In the genomic region with DNA sequence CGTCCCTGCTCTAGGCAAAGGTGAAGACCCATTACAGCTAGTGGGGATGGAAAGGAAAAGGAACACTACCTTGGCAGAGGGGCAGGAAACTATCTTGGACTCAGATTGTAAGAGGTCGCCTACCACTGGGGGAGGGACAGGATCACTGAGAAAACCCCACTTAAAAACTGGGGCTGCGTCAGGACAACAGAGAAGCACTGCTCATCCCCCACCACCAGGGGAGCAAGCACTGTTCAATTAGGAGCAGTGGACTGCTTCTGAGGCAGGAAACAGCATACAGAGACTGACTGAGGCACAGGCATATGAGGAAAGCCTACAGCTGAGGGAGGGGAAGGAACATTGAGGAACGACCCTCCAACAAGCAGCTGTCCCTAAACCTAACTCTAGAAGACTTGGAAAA, we compare ENCODE assay signal across 1 cellular context.
TF ChIP-seq lines count a peak whose summit lies in the region.

No MANE protein-coding gene starts in this region.

TF ChIP-seq in WTC11, 78 proteins besides CTCF, POLR2A, EP300 and RAD21 (continued from another document):
- TF ChIP-seq, protein P1, sequence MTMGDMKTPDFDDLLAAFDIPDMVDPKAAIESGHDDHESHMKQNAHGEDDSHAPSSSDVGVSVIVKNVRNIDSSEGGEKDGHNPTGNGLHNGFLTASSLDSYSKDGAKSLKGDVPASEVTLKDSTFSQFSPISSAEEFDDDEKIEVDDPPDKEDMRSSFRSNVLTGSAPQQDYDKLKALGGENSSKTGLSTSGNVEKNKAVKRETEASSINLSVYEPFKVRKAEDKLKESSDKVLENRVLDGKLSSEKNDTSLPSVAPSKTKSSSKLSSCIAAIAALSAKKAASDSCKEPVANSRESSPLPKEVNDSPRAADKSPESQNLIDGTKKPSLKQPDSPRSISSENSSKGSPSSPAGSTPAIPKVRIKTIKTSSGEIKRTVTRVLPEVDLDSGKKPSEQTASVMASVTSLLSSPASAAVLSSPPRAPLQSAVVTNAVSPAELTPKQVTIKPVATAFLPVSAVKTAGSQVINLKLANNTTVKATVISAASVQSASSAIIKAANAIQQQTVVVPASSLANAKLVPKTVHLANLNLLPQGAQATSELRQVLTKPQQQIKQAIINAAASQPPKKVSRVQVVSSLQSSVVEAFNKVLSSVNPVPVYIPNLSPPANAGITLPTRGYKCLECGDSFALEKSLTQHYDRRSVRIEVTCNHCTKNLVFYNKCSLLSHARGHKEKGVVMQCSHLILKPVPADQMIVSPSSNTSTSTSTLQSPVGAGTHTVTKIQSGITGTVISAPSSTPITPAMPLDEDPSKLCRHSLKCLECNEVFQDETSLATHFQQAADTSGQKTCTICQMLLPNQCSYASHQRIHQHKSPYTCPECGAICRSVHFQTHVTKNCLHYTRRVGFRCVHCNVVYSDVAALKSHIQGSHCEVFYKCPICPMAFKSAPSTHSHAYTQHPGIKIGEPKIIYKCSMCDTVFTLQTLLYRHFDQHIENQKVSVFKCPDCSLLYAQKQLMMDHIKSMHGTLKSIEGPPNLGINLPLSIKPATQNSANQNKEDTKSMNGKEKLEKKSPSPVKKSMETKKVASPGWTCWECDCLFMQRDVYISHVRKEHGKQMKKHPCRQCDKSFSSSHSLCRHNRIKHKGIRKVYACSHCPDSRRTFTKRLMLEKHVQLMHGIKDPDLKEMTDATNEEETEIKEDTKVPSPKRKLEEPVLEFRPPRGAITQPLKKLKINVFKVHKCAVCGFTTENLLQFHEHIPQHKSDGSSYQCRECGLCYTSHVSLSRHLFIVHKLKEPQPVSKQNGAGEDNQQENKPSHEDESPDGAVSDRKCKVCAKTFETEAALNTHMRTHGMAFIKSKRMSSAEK (CRISPR knock-in tag; IDR thresholded peaks at IDR 0.05; ENCODE audit: borderline replicate concordance) = no peak
- TF ChIP-seq GABPB1 (CRISPR knock-in tag; IDR thresholded peaks at IDR 0.05) = no peak
- TF ChIP-seq NFE2L1 (CRISPR knock-in tag; IDR thresholded peaks at IDR 0.05) = no peak
- no peak for TF ChIP-seq NFATC4 (CRISPR knock-in tag; IDR thresholded peaks at IDR 0.05)
- no peak for TF ChIP-seq RELA (CRISPR knock-in tag; IDR thresholded peaks at IDR 0.05; ENCODE audit: borderline replicate concordance)
- no peak for TF ChIP-seq SMAD4 (CRISPR knock-in tag; IDR thresholded peaks at IDR 0.05)
- TF ChIP-seq ZNF396 (CRISPR knock-in tag; IDR thresholded peaks at IDR 0.05; ENCODE audit: borderline replicate concordance) = no peak
- TF ChIP-seq CREM (CRISPR knock-in tag; IDR thresholded peaks at IDR 0.05) = no peak
- TF ChIP-seq, protein P2, sequence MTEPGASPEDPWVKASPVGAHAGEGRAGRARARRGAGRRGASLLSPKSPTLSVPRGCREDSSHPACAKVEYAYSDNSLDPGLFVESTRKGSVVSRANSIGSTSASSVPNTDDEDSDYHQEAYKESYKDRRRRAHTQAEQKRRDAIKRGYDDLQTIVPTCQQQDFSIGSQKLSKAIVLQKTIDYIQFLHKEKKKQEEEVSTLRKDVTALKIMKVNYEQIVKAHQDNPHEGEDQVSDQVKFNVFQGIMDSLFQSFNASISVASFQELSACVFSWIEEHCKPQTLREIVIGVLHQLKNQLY (CRISPR knock-in tag; IDR thresholded peaks at IDR 0.05) = no peak
- no peak for TF ChIP-seq CREB1 (CRISPR knock-in tag; IDR thresholded peaks at IDR 0.05)
- no peak for TF ChIP-seq ZBTB21 (CRISPR knock-in tag; IDR thresholded peaks at IDR 0.05; ENCODE audit: borderline replicate concordance)
- TF ChIP-seq, protein P3, sequence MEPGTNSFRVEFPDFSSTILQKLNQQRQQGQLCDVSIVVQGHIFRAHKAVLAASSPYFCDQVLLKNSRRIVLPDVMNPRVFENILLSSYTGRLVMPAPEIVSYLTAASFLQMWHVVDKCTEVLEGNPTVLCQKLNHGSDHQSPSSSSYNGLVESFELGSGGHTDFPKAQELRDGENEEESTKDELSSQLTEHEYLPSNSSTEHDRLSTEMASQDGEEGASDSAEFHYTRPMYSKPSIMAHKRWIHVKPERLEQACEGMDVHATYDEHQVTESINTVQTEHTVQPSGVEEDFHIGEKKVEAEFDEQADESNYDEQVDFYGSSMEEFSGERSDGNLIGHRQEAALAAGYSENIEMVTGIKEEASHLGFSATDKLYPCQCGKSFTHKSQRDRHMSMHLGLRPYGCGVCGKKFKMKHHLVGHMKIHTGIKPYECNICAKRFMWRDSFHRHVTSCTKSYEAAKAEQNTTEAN (CRISPR knock-in tag; IDR thresholded peaks at IDR 0.05) = no peak
